ENCODE assay signal across 11 cellular contexts in the genomic region with DNA sequence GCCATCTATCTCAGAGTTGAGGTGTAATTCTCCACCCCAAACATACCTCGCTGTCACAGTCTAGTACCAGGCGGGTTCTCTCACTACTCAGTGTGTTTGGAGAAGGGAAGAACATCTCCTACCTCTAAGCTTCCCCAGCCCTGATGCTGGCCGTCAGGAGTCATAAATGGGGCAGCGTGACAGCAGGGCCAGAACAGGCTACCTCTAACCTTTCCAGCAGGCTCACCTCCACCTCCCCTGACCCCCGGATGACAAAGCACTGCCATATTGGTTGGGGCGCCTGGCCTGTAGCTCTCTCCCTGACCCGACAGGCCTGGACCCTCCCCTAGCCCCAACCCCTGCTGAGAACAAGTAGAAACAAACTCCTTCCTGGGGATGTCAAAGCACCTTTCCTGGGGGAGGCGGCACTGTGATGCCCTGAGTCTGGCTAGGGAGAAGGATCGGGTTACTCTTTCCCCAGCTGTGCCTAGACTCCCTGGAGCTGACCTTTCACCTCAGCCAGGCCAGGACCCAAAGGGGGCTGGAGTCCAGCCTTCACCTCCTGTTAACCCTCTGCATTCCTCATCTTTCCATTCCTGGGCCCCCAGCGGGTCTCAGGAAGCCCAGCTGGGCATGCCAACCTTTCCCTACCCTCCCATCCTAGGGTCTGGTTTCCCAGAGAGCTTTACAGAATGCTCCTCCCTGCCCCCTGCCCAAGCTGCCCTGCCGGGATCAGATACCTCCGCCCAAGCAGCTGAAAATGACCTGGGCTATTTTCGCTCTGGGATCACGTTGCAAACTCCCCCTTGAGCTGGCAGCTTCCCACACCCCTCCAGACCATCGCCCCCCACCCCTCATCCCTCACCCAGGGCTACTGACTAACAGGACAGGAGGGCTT. TPM values are rescaled to one million over a fixed set of nuclear protein-coding genes. Genes with fewer than 3 reads are reported as not detected.
DNase-seq lines count a peak whose midpoint lies in the region; ATAC-seq and TF ChIP-seq lines count a peak whose summit lies in the region.
"Had no signal": no experiment of that assay in that cellular context is flagged by ENCODE, and none has a peak within 500 bp of the region (broad histone marks: within the 10 kb centered on the region; RNA-seq: fewer than 3 reads in every experiment).

No MANE protein-coding gene starts in this region.

- no peaks in the 10 kb centered on the region for H3K9me3 Mint-ChIP-seq in brain

- H3K27ac Mint-ChIP-seq in brain: peak overlapping the region; percentile 88 to 99 (median 95)

- TF ChIP-seq CTCF in brain (conservative IDR thresholded peaks at IDR 0.05) (no peak), suprapubic skin (IDR thresholded peaks at IDR 0.05) (no peak), left lung (IDR thresholded peaks at IDR 0.05) (no peak)

- H3K9me3 ChIP-seq in suprapubic skin: no peaks in the 10 kb centered on the region
- H3K9me3 ChIP-seq in left lung: no peaks in the 10 kb centered on the region

- DNase-seq in DMS 273 (lab: John Stamatoyannopoulos, UW; ENCODE audit: unreplicated experiment) (peak; percentile 54), DMS 273 treated with DMSO at 0.1 percent for 48 hours (lab: John Stamatoyannopoulos, UW) (no peak), left kidney (ENCODE audit: low read depth, low spot score) (peak; percentile 88), suprapubic skin (ENCODE audit: low spot score in 2 of 2) (peak in 1 of 2 donors; percentile 65), left lung (no peak), NCI-H187 (lab: John Stamatoyannopoulos, UW) (no peak)
- DNase-seq: dermis blood vessel endothelial cell, NCI-H1694 treated with DMSO at 0.1 percent for 48 hours had no signal

- H3K36me3 ChIP-seq in suprapubic skin (no peaks in the 10 kb centered on the region), left lung (no peaks in the 10 kb centered on the region)

- H3K27me3 ChIP-seq in suprapubic skin (no peaks in the 10 kb centered on the region), left lung (peaks cover 0 to under 1% of the 10 kb centered on the region in 2 donors)

- TF ChIP-seq POLR2A in suprapubic skin (IDR thresholded peaks at IDR 0.05): no peak

- H3K4me3 Mint-ChIP-seq in brain: peak overlapping the region; percentile 56 to 79 (median 71)

- H3K27me3 Mint-ChIP-seq in brain: no peaks in the 10 kb centered on the region

- peak overlapping the region; percentile 94 for H3K27ac ChIP-seq in suprapubic skin
- no peak overlapping the region for H3K27ac ChIP-seq in left lung
- H3K27ac ChIP-seq: 22Rv1 had no signal

- H3K4me1 ChIP-seq in suprapubic skin: peaks cover 98% of the 10 kb centered on the region
- peaks cover 64 to 83% of the 10 kb centered on the region in 2 donors for H3K4me1 ChIP-seq in left lung

- TF ChIP-seq EP300 in suprapubic skin (IDR thresholded peaks at IDR 0.05): no peak

- peaks cover 97% of the 10 kb centered on the region for H3K4me1 Mint-ChIP-seq in brain

- WGBS in suprapubic skin: 58% methylated on average over 15 of the region's 15 CpGs

- intact Hi-C loops in left lung (cut with DNase I): no loop called here

- no peak overlapping the region for H3K4me3 ChIP-seq in suprapubic skin
- no peak overlapping the region for H3K4me3 ChIP-seq in left lung

- ATAC-seq in left lung: no peak
- no peak for ATAC-seq in GM19467 (IDR thresholded peaks at IDR 0.05; ENCODE audit: unreplicated experiment)

- H3K36me3 Mint-ChIP-seq in brain: no peaks in the 10 kb centered on the region

RNA-seq across cellular contexts. Expression of gene AHDC1, which starts 34.2 kb away (rescaled TPM):
- polyA plus RNA-seq in brain (ENCODE audit: insufficient read depth, low read depth, low replicate concordance): 48.8 TPM
- 100 to 1,000 TPM in 1 of 4 donors, 10 to 100 TPM in 3; 46.7 to 103 (median 60.1) TPM for total RNA-seq in suprapubic skin
- 10 to 100 TPM; 35.5 to 38.0 TPM for total RNA-seq in left lung

Comparison
In these comparisons a context has a peak if more than half of its experiments do, and no peak if none do; other contexts are left out.
1. DNase-seq: peak in DMS 273 (single experiment) and left kidney (single experiment); none in DMS 273 treated with DMSO at 0.1 percent for 48 hours (single experiment), left lung (0 of 2) and NCI-H187 (0 of 2).